Comparison of ENCODE assay signal across 1 cellular context in the genomic region with DNA sequence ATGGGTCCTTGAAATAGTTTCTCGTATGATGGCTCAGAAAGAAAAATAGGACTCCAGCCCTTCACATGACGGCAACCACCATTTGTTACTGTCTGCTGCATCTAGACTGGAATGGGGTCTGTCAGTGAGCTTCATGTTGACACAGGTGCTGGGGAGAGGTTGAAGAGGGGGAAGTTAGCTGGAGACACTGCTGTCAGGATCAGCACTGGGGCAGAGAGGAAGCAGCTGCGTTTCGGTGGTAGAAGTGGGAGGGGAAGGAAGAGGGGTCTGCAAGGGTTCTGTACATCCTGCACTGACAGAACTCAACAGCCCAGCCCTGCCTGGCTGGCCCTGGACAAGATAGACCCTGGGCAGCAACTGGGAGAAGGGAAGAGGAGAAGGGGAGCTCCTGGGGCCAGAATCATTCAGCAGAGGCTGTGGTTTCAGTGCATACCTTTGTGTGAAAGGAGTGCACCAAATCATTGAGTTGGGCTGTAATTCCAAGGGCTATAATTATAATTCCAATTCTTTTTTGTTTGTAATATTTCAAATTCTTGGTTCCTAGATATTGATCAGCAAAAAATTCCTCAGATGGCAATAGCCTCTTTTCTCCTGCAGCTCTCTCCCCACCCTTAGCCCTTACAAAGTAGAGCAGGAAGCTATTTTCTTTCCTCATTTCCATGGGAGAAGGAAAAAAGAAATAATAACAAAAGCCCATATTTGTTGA.
A peak's percentile ranks its signal among the peaks of the same experiment; 100 is the strongest.
TF ChIP-seq lines count a peak whose summit lies in the region.

No MANE protein-coding gene starts in this region.

TF ChIP-seq in GM12878, 131 proteins besides CTCF, POLR2A, EP300 and RAD21 (continued from another document):
- peak in 1 of 2 experiments; percentile 39; a peak in 1 of 4 replicates for TF ChIP-seq ETV6 (conservative IDR thresholded peaks at IDR 0.05 in 1 of 2, IDR thresholded peaks at IDR 0.05 in 1 of 2; ENCODE audit: borderline replicate concordance in 1 of 2, low read depth in 1 of 2)
- peak; percentile 86 for TF ChIP-seq TCF12 (IDR thresholded peaks at IDR 0.05; ENCODE audit: low read depth, low read length)
- peak; percentile 44; the same call in 1 of the 2 replicates for TF ChIP-seq HDGF (IDR thresholded peaks at IDR 0.05)
- TF ChIP-seq YY1 (IDR thresholded peaks at IDR 0.05; ENCODE audit: low read depth, low read length): 0 out of 2 replicates have a peak, but pooled peaks have one; percentile 8
